1 cellular context compared by ENCODE assay signal in the genomic region with DNA sequence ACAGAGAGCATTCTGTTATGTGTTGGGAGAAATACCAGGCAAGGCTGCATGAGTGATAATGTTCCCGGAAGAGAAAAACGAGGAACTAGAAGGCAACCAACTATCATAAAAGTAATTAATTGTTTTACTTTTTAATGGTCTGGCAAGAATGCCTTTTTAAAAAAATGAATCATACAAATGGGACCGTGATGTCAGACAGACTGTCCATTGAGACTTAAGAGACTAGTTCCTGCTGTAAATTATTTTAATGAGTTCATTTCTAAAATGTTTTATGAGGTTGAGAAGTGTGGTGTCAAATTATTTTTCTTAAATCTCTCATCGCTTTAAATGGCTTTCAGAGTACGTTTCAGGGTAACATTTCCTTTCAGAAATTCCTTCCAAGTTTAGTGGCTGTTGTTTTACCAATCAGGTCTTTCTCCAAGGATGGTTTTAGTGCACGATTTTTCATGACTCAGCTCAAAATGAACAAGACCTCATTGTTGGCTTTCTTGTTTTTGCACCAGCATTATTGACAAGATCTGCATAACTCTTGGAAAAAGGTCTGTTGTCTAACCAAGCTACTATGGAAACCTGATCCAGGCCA.
TF ChIP-seq lines count a peak whose summit lies in the region.

No MANE protein-coding gene starts in this region.

TF ChIP-seq in GM23338, 12 proteins besides CTCF, POLR2A, EP300 and RAD21 (continued from another document):
- TF ChIP-seq, protein P1, sequence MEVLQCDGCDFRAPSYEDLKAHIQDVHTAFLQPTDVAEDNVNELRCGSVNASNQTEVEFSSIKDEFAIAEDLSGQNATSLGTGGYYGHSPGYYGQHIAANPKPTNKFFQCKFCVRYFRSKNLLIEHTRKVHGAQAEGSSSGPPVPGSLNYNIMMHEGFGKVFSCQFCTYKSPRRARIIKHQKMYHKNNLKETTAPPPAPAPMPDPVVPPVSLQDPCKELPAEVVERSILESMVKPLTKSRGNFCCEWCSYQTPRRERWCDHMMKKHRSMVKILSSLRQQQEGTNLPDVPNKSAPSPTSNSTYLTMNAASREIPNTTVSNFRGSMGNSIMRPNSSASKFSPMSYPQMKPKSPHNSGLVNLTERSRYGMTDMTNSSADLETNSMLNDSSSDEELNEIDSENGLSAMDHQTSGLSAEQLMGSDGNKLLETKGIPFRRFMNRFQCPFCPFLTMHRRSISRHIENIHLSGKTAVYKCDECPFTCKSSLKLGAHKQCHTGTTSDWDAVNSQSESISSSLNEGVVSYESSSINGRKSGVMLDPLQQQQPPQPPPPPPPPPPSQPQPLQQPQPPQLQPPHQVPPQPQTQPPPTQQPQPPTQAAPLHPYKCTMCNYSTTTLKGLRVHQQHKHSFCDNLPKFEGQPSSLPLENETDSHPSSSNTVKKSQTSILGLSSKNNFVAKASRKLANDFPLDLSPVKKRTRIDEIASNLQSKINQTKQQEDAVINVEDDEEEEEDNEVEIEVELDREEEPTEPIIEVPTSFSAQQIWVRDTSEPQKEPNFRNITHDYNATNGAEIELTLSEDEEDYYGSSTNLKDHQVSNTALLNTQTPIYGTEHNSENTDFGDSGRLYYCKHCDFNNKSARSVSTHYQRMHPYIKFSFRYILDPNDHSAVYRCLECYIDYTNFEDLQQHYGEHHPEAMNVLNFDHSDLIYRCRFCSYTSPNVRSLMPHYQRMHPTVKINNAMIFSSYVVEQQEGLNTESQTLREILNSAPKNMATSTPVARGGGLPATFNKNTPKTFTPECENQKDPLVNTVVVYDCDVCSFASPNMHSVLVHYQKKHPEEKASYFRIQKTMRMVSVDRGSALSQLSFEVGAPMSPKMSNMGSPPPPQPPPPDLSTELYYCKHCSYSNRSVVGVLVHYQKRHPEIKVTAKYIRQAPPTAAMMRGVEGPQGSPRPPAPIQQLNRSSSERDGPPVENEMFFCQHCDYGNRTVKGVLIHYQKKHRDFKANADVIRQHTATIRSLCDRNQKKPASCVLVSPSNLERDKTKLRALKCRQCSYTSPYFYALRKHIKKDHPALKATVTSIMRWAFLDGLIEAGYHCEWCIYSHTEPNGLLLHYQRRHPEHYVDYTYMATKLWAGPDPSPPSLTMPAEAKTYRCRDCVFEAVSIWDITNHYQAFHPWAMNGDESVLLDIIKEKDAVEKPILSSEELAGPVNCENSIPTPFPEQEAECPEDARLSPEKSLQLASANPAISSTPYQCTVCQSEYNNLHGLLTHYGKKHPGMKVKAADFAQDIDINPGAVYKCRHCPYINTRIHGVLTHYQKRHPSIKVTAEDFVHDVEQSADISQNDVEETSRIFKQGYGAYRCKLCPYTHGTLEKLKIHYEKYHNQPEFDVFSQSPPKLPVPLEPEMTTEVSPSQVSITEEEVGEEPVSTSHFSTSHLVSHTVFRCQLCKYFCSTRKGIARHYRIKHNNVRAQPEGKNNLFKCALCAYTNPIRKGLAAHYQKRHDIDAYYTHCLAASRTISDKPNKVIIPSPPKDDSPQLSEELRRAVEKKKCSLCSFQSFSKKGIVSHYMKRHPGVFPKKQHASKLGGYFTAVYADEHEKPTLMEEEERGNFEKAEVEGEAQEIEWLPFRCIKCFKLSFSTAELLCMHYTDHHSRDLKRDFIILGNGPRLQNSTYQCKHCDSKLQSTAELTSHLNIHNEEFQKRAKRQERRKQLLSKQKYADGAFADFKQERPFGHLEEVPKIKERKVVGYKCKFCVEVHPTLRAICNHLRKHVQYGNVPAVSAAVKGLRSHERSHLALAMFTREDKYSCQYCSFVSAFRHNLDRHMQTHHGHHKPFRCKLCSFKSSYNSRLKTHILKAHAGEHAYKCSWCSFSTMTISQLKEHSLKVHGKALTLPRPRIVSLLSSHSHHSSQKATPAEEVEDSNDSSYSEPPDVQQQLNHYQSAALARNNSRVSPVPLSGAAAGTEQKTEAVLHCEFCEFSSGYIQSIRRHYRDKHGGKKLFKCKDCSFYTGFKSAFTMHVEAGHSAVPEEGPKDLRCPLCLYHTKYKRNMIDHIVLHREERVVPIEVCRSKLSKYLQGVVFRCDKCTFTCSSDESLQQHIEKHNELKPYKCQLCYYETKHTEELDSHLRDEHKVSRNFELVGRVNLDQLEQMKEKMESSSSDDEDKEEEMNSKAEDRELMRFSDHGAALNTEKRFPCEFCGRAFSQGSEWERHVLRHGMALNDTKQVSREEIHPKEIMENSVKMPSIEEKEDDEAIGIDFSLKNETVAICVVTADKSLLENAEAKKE (CRISPR knock-in tag; IDR thresholded peaks at IDR 0.05): no peak
- TF ChIP-seq ZNF114 (CRISPR knock-in tag; IDR thresholded peaks at IDR 0.05) (no peak), STAT1 (IDR thresholded peaks at IDR 0.05; ENCODE audit: unreplicated experiment) (no peak), ZNF331 (CRISPR knock-in tag; IDR thresholded peaks at IDR 0.05; ENCODE audit: low read depth) (no peak), POLR2AphosphoS5 (IDR thresholded peaks at IDR 0.05; ENCODE audit: low read depth) (no peak), EZH2 (IDR thresholded peaks at IDR 0.05; ENCODE audit: low read depth, unreplicated experiment) (no peak), CREB1 (CRISPR knock-in tag; IDR thresholded peaks at IDR 0.05; ENCODE audit: low read depth) (no peak), JUNB (IDR thresholded peaks at IDR 0.05; ENCODE audit: unreplicated experiment) (no peak), NANOG (IDR thresholded peaks at IDR 0.05; ENCODE audit: borderline replicate concordance) (no peak), EZH2phosphoT487 (IDR thresholded peaks at IDR 0.05; ENCODE audit: unreplicated experiment) (no peak)
- TF ChIP-seq, protein P2, sequence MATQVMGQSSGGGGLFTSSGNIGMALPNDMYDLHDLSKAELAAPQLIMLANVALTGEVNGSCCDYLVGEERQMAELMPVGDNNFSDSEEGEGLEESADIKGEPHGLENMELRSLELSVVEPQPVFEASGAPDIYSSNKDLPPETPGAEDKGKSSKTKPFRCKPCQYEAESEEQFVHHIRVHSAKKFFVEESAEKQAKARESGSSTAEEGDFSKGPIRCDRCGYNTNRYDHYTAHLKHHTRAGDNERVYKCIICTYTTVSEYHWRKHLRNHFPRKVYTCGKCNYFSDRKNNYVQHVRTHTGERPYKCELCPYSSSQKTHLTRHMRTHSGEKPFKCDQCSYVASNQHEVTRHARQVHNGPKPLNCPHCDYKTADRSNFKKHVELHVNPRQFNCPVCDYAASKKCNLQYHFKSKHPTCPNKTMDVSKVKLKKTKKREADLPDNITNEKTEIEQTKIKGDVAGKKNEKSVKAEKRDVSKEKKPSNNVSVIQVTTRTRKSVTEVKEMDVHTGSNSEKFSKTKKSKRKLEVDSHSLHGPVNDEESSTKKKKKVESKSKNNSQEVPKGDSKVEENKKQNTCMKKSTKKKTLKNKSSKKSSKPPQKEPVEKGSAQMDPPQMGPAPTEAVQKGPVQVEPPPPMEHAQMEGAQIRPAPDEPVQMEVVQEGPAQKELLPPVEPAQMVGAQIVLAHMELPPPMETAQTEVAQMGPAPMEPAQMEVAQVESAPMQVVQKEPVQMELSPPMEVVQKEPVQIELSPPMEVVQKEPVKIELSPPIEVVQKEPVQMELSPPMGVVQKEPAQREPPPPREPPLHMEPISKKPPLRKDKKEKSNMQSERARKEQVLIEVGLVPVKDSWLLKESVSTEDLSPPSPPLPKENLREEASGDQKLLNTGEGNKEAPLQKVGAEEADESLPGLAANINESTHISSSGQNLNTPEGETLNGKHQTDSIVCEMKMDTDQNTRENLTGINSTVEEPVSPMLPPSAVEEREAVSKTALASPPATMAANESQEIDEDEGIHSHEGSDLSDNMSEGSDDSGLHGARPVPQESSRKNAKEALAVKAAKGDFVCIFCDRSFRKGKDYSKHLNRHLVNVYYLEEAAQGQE (IDR thresholded peaks at IDR 0.05; ENCODE audit: unreplicated experiment): no peak
